Comparison of ENCODE assay signal across 20 cellular contexts in genomic region chr9:137313956-137314560, GRCh38. TPM values are rescaled to one million over a fixed set of nuclear protein-coding genes. Genes with fewer than 3 reads are reported as not detected.
DNase-seq lines count a peak whose midpoint lies in the region; ATAC-seq, FAIRE-seq and TF ChIP-seq lines count a peak whose summit lies in the region.
"Had no signal": no experiment of that assay in that cellular context is flagged by ENCODE, and none has a peak within 500 bp of the region (broad histone marks: within the 10 kb centered on the region; RNA-seq: fewer than 3 reads in every experiment).

No MANE protein-coding gene starts in this region.

- H3K23ac ChIP-seq in H1 (ENCODE audit: insufficient read length) (no peak overlapping the region), neuronal stem cell (ENCODE audit: low read depth, low read length, poor library complexity) (no peak overlapping the region)

- H2BK12ac ChIP-seq in H1 (ENCODE audit: low read depth, low read length) = no peak overlapping the region
- H2BK12ac ChIP-seq in neuronal stem cell (ENCODE audit: low read length) = peak overlapping the region; percentile 99

- no peak overlapping the region for H4K5ac ChIP-seq in H1 (ENCODE audit: insufficient read length, low read depth, low read length)

- H3K27ac ChIP-seq in H1 (ENCODE audit: low read depth, low read length) (no peak overlapping the region), neuronal stem cell (replicated peaks; ENCODE audit: low read length) (no peak overlapping the region), SJCRH30 (no peak overlapping the region)
- H3K27ac ChIP-seq: GM23248, left lung, Peyer's patch had no signal

- no peak for TF ChIP-seq POLR2A in H1 (IDR thresholded peaks at IDR 0.05; ENCODE audit: control extremely low read depth in 1 of 2, low read depth in 2 of 2, low read length in 2 of 2)

- H3K9me3 ChIP-seq in H1 (ENCODE audit: insufficient read depth in 2 of 2, low read depth in 1 of 2, low read length in 1 of 2) (no peaks in the 10 kb centered on the region), neuronal stem cell (replicated peaks in 1 of 2; ENCODE audit: control insufficient read depth in 2 of 2, insufficient read depth in 1 of 2, low read depth in 1 of 2, low read length in 2 of 2) (no peaks in the 10 kb centered on the region), SJCRH30 (replicated peaks) (no peaks in the 10 kb centered on the region)
- H3K9me3 ChIP-seq: esophagus muscularis mucosa, left lung, Peyer's patch had no signal

- H3K79me1 ChIP-seq in H1 (ENCODE audit: low read depth, low read length) (no peaks in the 10 kb centered on the region), neuronal stem cell (ENCODE audit: low read depth, low read length) (peaks cover 4% of the 10 kb centered on the region)

- H3K4ac ChIP-seq in H1 (replicated peaks; ENCODE audit: insufficient read length, low read depth, low read length) (no peak overlapping the region), neuronal stem cell (ENCODE audit: low read length) (peak overlapping the region; percentile 54)

- no peaks in the 10 kb centered on the region for H4K20me1 ChIP-seq in H1 (replicated peaks in 1 of 2; ENCODE audit: control insufficient read depth in 1 of 2, insufficient read depth in 2 of 2, low read length in 2 of 2)

- H4K8ac ChIP-seq in H1 (ENCODE audit: extremely low read depth, insufficient read depth, low read length) (no peak overlapping the region), neuronal stem cell (ENCODE audit: low read depth, low read length) (no peak overlapping the region)

- no peak overlapping the region; the same call in 1 of the 2 replicates for H2BK15ac ChIP-seq in H1 (ENCODE audit: low read length)
- peak overlapping the region; percentile 97 for H2BK15ac ChIP-seq in neuronal stem cell (ENCODE audit: low read length)

- peaks cover 0 to 22% (median 13%) of the 10 kb centered on the region in 4 experiments; a peak in 6 of 7 replicates for H3K4me1 ChIP-seq in H1 (replicated peaks in 1 of 4; ENCODE audit: control insufficient read depth in 3 of 4, insufficient read depth in 4 of 4, low read length in 3 of 4)
- peaks cover 31 to 38% of the 10 kb centered on the region in 2 donors for H3K4me1 ChIP-seq in neuronal stem cell (ENCODE audit: control insufficient read depth in 2 of 2, insufficient read depth in 1 of 2, low read depth in 1 of 2, low read length in 2 of 2)
- H3K4me1 ChIP-seq in SJCRH30 = no peaks in the 10 kb centered on the region

- no peak for TF ChIP-seq RAD21 in H1 (IDR thresholded peaks at IDR 0.05 in 1 of 2, conservative IDR thresholded peaks at IDR 0.05 in 1 of 2; ENCODE audit: low read depth in 2 of 2, low read length in 2 of 2)

- no peak for TF ChIP-seq EP300 in H1 (IDR thresholded peaks at IDR 0.05; ENCODE audit: borderline replicate concordance in 1 of 2, low read depth in 2 of 2, low read length in 2 of 2)

- H3K9ac ChIP-seq in H1 (replicated peaks in 1 of 4; ENCODE audit: extremely low read depth in 1 of 4, low read depth in 3 of 4, low read length in 3 of 4) (no peak overlapping the region), neuronal stem cell (ENCODE audit: low read depth, low read length, poor library complexity) (no peak overlapping the region)
- H3K9ac ChIP-seq: GM23248 had no signal

- H3K18ac ChIP-seq in H1 (ENCODE audit: extremely low read depth, low read length) = no peak overlapping the region; the same call in 1 of the 2 replicates
- H3K18ac ChIP-seq in neuronal stem cell (ENCODE audit: low read length) = peak overlapping the region; percentile 96

- H4K91ac ChIP-seq in H1 (replicated peaks; ENCODE audit: insufficient read length, low read length) (no peak overlapping the region), neuronal stem cell (ENCODE audit: low read depth, low read length, poor library complexity) (peak overlapping the region; percentile 68)

- H3K14ac ChIP-seq in H1 (ENCODE audit: insufficient read length) (no peak overlapping the region), neuronal stem cell (ENCODE audit: low read length) (peak overlapping the region; percentile 79)

- POLR2A ChIA-PET in H1 (lab: Charles Lee; ENCODE audit: partially characterized antibody) = interaction anchor here (1.6 to 11.9 kb wide), 2 partner anchors 14 to 37 kb away, joined by 6 to 129 read pairs; partner anchors contain the start of genes NRARP and TOR4A

- CTCF ChIA-PET in H1 (lab: Charles Lee; ENCODE audit: partially characterized antibody) = interaction anchor here (1.2 to 5.7 kb wide), 2 partner anchors 11 to 78 kb away, joined by 4 to 55 read pairs; partner anchors contain the start of gene NRARP

- H2AFZ ChIP-seq in H1 (ENCODE audit: low read length) = no peak overlapping the region
- peak overlapping the region; percentile 59 for H2AFZ ChIP-seq in neuronal stem cell (ENCODE audit: low read length)
- H2AFZ ChIP-seq: GM23248 had no signal

- DNase-seq in AG20443 (ENCODE audit: low spot score) = peak; percentile 8
- peak; percentile 25 for DNase-seq in GM13976 (ENCODE audit: low spot score)
- DNase-seq in H1 (ENCODE audit: low read depth in 1 of 2, low spot score in 2 of 2) = no peak
- DNase-seq in neuronal stem cell (ENCODE audit: low spot score) = no peak
- no peak for DNase-seq in SJCRH30
- DNase-seq in midbrain (lab: John Stamatoyannopoulos, UW) = no peak
- DNase-seq: activated gamma-delta T cell, cortex of kidney, GM23248, hypothalamus, left lung, MV-4-11, naive B cell, NCI-H2107 had no signal

- TF ChIP-seq CTCF in GM13976 (IDR thresholded peaks at IDR 0.05; ENCODE audit: borderline replicate concordance, control extremely low read depth, extremely low read depth, insufficient read depth, missing control alignments) = no peak
- no peak for TF ChIP-seq CTCF in H1 (IDR thresholded peaks at IDR 0.05; ENCODE audit: control extremely low read depth in 1 of 3, insufficient read depth in 1 of 3, low read depth in 1 of 3, low read length in 3 of 3)

- no peak for ATAC-seq in HG03196 (IDR thresholded peaks at IDR 0.05; ENCODE audit: unreplicated experiment)
- no peak for ATAC-seq in GM21381 (IDR thresholded peaks at IDR 0.05; ENCODE audit: unreplicated experiment)
- ATAC-seq: left lung, WTC11 had no signal

- no peaks in the 10 kb centered on the region; the same call in 1 of the 2 replicates for H3K23me2 ChIP-seq in H1 (ENCODE audit: low read depth, low read length)

- FAIRE-seq in H1 (lab: Jason Lieb, UNC) = no peak
- FAIRE-seq: astrocyte had no signal

- H3K79me2 ChIP-seq in H1 (ENCODE audit: control insufficient read depth in 1 of 2, insufficient read depth in 2 of 2, low read length in 2 of 2) = no peaks in the 10 kb centered on the region

- in situ Hi-C loops in GM13976 (cut with MboI; ENCODE audit: low sequenced_read_pairs, unreplicated experiment) = no loop called here

- no peak overlapping the region for H2BK120ac ChIP-seq in H1 (replicated peaks; ENCODE audit: low read depth, low read length)
- H2BK120ac ChIP-seq in neuronal stem cell (ENCODE audit: low read depth, low read length) = peak overlapping the region; percentile 100

- peaks cover 0 to 4% (median 0%) of the 10 kb centered on the region in 4 experiments; a peak in 1 of 7 replicates for H3K27me3 ChIP-seq in H1 (replicated peaks in 1 of 4; ENCODE audit: control insufficient read depth in 3 of 4, extremely low read depth in 1 of 4, insufficient read depth in 3 of 4, low read length in 3 of 4)
- no peaks in the 10 kb centered on the region for H3K27me3 ChIP-seq in neuronal stem cell (ENCODE audit: control insufficient read depth in 3 of 3, insufficient read depth in 3 of 3, low read depth in 1 of 3, low read length in 3 of 3)
- peaks cover 33% of the 10 kb centered on the region for H3K27me3 ChIP-seq in SJCRH30
- H3K27me3 ChIP-seq: Peyer's patch had no signal

- H3K56ac ChIP-seq in H1 (replicated peaks; ENCODE audit: insufficient read length, low read depth, low read length) = no peak overlapping the region

- H2BK5ac ChIP-seq in H1 (ENCODE audit: low read depth, low read length) (no peak overlapping the region; the same call in 1 of the 2 replicates), neuronal stem cell (ENCODE audit: low read length) (peak overlapping the region; percentile 100)

- 81% methylated on average over 19 of the region's 24 CpGs; no CpG with 5 or more reads in 1 of the 2 experiments for WGBS in H1 (ENCODE audit: extremely low coverage in 1 of 2, insufficient coverage in 1 of 2, insufficient read length in 1 of 2, insufficient replicate concordance in 2 of 2, low coverage in 1 of 2, low lambda C conversion rate in 2 of 2, missing lambda C conversion rate in 1 of 2), 2 experiments
- WGBS in neuronal stem cell (ENCODE audit: extremely low coverage in 2 of 2, insufficient read length in 2 of 2, insufficient replicate concordance in 1 of 2), 2 donors = no CpG with 5 or more reads among the region's 24 CpGs

- no peaks in the 10 kb centered on the region for H3K36me3 ChIP-seq in H1 (ENCODE audit: control insufficient read depth in 2 of 4, insufficient read depth in 4 of 4, low read length in 3 of 4)
- no peaks in the 10 kb centered on the region for H3K36me3 ChIP-seq in neuronal stem cell (replicated peaks in 1 of 2; ENCODE audit: control insufficient read depth in 2 of 2, insufficient read depth in 2 of 2, low read length in 2 of 2)
- H3K36me3 ChIP-seq in SJCRH30 = no peaks in the 10 kb centered on the region
- H3K36me3 ChIP-seq: left lung, Peyer's patch had no signal

- no peak overlapping the region for H2BK20ac ChIP-seq in H1 (ENCODE audit: low read length)

- no peak overlapping the region for H3K4me2 ChIP-seq in H1 (ENCODE audit: insufficient read depth in 1 of 2, low read depth in 2 of 2, low read length in 2 of 2)
- no peak overlapping the region for H3K4me2 ChIP-seq in neuronal stem cell (ENCODE audit: insufficient read depth, low read length, poor library complexity, severe bottlenecking)

- H3K4me3 ChIP-seq in H1 (ENCODE audit: extremely low read depth in 1 of 4, insufficient read depth in 2 of 4, low read depth in 3 of 4, low read length in 4 of 4) (no peak overlapping the region), neuronal stem cell (ENCODE audit: low read length in 2 of 2) (no peak overlapping the region), SJCRH30 (no peak overlapping the region)
- H3K4me3 ChIP-seq: esophagus muscularis mucosa, GM23248, left lung, Peyer's patch had no signal

- H2AK5ac ChIP-seq in H1 (ENCODE audit: low read depth, low read length) (peak overlapping the region; percentile 9; the same call in 1 of the 2 replicates), neuronal stem cell (ENCODE audit: low read depth, low read length) (peak overlapping the region; percentile 100)

RNA-seq across cellular contexts. Expression of gene NRARP, which starts 12.0 kb away (rescaled TPM):
- 35.4 and 37.2 TPM in 2 replicates for total RNA-seq in H1 (2021; fragmentation: NEBNext Ultra II Directional; extraction: Animal tissue kit (Norgen Biotek cat#: 25700))
- polyA plus RNA-seq in H1 (2011; rRNA removed) = 32.5 and 52.0 TPM in 2 replicates
- 27.2 TPM for polyA plus RNA-seq in H1 (2011; cell fraction: cytosol; rRNA removed)
- 23.8 TPM for polyA plus RNA-seq in H1 (2011; cell fraction: nucleus; rRNA removed)
- 13.6 to 21.0 TPM (median 17.4 TPM) in 4 replicates for polyA plus RNA-seq in H1 (2012, experiment 1 of 2)
- polyA plus RNA-seq in H1 (2012, experiment 2 of 2) = 10.2 TPM
- polyA plus RNA-seq in H1 (2013, experiment 1 of 2) = 18.6 TPM
- polyA plus RNA-seq in H1 (2013, experiment 2 of 2) = 18.9 TPM
- 4.4 and 6.2 TPM in 2 replicates for polyA minus RNA-seq in H1 (2011; rRNA and poly(A)+ RNA removed)
- 23.5 TPM for polyA minus RNA-seq in H1 (2011; cell fraction: cytosol; rRNA and poly(A)+ RNA removed)
- 36.3 TPM for polyA minus RNA-seq in H1 (2011; cell fraction: nucleus; rRNA and poly(A)+ RNA removed)
- 51.2 TPM for polyA plus RNA-seq in neuronal stem cell (2013, experiment 1 of 2)
- 51.6 TPM for polyA plus RNA-seq in neuronal stem cell (2013, experiment 2 of 2)
- 0.89 and 1.0 TPM in 2 replicates for total RNA-seq in SJCRH30 (2014; rRNA removed; shearing (Covaris generic))
- polyA plus RNA-seq: GM23248 had no signal

RNA-seq across cellular contexts. Expression of gene TOR4A, which starts 36.5 kb away (rescaled TPM):
- total RNA-seq in H1 (2021; fragmentation: NEBNext Ultra II Directional; extraction: Animal tissue kit (Norgen Biotek cat#: 25700)) = 9.2 and 9.3 TPM in 2 replicates
- 8.4 and 11.4 TPM in 2 replicates for polyA plus RNA-seq in H1 (2011; rRNA removed)
- polyA plus RNA-seq in H1 (2011; cell fraction: cytosol; rRNA removed) = 6.6 TPM
- polyA plus RNA-seq in H1 (2011; cell fraction: nucleus; rRNA removed) = 11.1 TPM
- 3.5 to 6.6 TPM (median 5.8 TPM) in 4 replicates for polyA plus RNA-seq in H1 (2012, experiment 1 of 2)
- polyA plus RNA-seq in H1 (2012, experiment 2 of 2) = 5.1 TPM
- 12.1 TPM for polyA plus RNA-seq in H1 (2013, experiment 1 of 2)
- 12.3 TPM for polyA plus RNA-seq in H1 (2013, experiment 2 of 2)
- 2.7 TPM in 2 replicates for polyA minus RNA-seq in H1 (2011; rRNA and poly(A)+ RNA removed)
- 10.6 TPM for polyA minus RNA-seq in H1 (2011; cell fraction: cytosol; rRNA and poly(A)+ RNA removed)
- 9.7 TPM for polyA minus RNA-seq in H1 (2011; cell fraction: nucleus; rRNA and poly(A)+ RNA removed)
- 3.1 TPM for polyA plus RNA-seq in neuronal stem cell (2013, experiment 1 of 2)
- polyA plus RNA-seq in neuronal stem cell (2013, experiment 2 of 2) = 3.0 TPM
- 4.0 and 4.4 TPM in 2 replicates for total RNA-seq in SJCRH30 (2014; rRNA removed; shearing (Covaris generic))

RNA-seq across cellular contexts. Expression of gene NELFB, which starts 58.9 kb away (rescaled TPM):
- total RNA-seq in H1 (2021; fragmentation: NEBNext Ultra II Directional; extraction: Animal tissue kit (Norgen Biotek cat#: 25700)) = 70.8 and 78.0 TPM in 2 replicates
- polyA plus RNA-seq in H1 (2011; rRNA removed) = 57.6 and 86.5 TPM in 2 replicates
- polyA plus RNA-seq in H1 (2011; cell fraction: cytosol; rRNA removed) = 76.0 TPM
- 88.6 TPM for polyA plus RNA-seq in H1 (2011; cell fraction: nucleus; rRNA removed)
- 60.2 to 87.1 TPM (median 80.4 TPM) in 4 replicates for polyA plus RNA-seq in H1 (2012, experiment 1 of 2)
- polyA plus RNA-seq in H1 (2012, experiment 2 of 2) = 79.8 TPM
- polyA plus RNA-seq in H1 (2013, experiment 1 of 2) = 37.9 TPM
- 37.5 TPM for polyA plus RNA-seq in H1 (2013, experiment 2 of 2)
- polyA minus RNA-seq in H1 (2011; rRNA and poly(A)+ RNA removed) = 38.7 and 47.9 TPM in 2 replicates
- 49.8 TPM for polyA minus RNA-seq in H1 (2011; cell fraction: cytosol; rRNA and poly(A)+ RNA removed)
- polyA minus RNA-seq in H1 (2011; cell fraction: nucleus; rRNA and poly(A)+ RNA removed) = 27.2 TPM
- polyA plus RNA-seq in neuronal stem cell (2013, experiment 1 of 2) = 45.7 TPM
- 46.2 TPM for polyA plus RNA-seq in neuronal stem cell (2013, experiment 2 of 2)
- 65.5 and 66.8 TPM in 2 replicates for total RNA-seq in SJCRH30 (2014; rRNA removed; shearing (Covaris generic))

Comparison
In these comparisons a context has a peak if more than half of its experiments do, and no peak if none do; other contexts are left out.
1. DNase-seq: peak in AG20443 (single experiment) and GM13976 (single experiment); none in H1 (0 of 2), neuronal stem cell (single experiment), SJCRH30 (0 of 2) and midbrain (single experiment).
2. RNA of gene NRARP, which starts 12.0 kb away (total RNA-seq): 35.4 to 37.2 TPM in H1; 0.89 to 1.0 TPM in SJCRH30; every median in the first group is over 10 times any median in the second.